ENCODE assay signal across 10 cellular contexts in genomic region chr2:241620419-241620769, GRCh38. TPM values are rescaled to one million over a fixed set of nuclear protein-coding genes. Genes with fewer than 3 reads are reported as not detected.
DNase-seq lines count a peak whose midpoint lies in the region; ATAC-seq and TF ChIP-seq lines count a peak whose summit lies in the region.
"Had no signal": no experiment of that assay in that cellular context is flagged by ENCODE, and none has a peak within 500 bp of the region (broad histone marks: within the 10 kb centered on the region; RNA-seq: fewer than 3 reads in every experiment).

No MANE protein-coding gene starts in this region.

- no peaks in the 10 kb centered on the region for H3K27me3 ChIP-seq in gastroesophageal sphincter

- H3K27ac ChIP-seq in gastroesophageal sphincter: no peak overlapping the region
- H3K27ac ChIP-seq: skin epidermis had no signal

- peaks cover 9% of the 10 kb centered on the region for H3K9me3 Mint-ChIP-seq in activated naive CD4-positive, alpha-beta T cell treated with anti-CD3 and anti-CD28 coated beads for 36 hours
- H3K9me3 Mint-ChIP-seq in type B pancreatic cell: no peaks in the 10 kb centered on the region

- no peak for TF ChIP-seq CTCF in AG10803 (conservative IDR thresholded peaks at IDR 0.05; ENCODE audit: low read length)
- no peak for TF ChIP-seq CTCF in GM10266 (IDR thresholded peaks at IDR 0.05; ENCODE audit: control insufficient read depth, insufficient read depth, low read depth, missing control alignments)
- no peak for TF ChIP-seq CTCF in type B pancreatic cell (conservative IDR thresholded peaks at IDR 0.05)
- TF ChIP-seq CTCF in gastroesophageal sphincter (IDR thresholded peaks at IDR 0.05): no peak

- TF ChIP-seq POLR2A in gastroesophageal sphincter (IDR thresholded peaks at IDR 0.05): no peak

- intact Hi-C loops in activated naive CD4-positive, alpha-beta T cell treated with anti-CD3 and anti-CD28 coated beads for 36 hours (cut with micrococcal nuclease): loop anchor here (1.0 to 2.0 kb wide), 3 partner anchors 16 to 262 kb away; partner anchors contain the start of genes ATG4B and THAP4
- intact Hi-C loops in posterior vena cava (cut with DNase I): no loop called here

- H3K27me3 Mint-ChIP-seq in activated naive CD4-positive, alpha-beta T cell treated with anti-CD3 and anti-CD28 coated beads for 36 hours (ENCODE audit: low read depth): no peaks in the 10 kb centered on the region
- H3K27me3 Mint-ChIP-seq in type B pancreatic cell: no peaks in the 10 kb centered on the region

- 100% methylated on average over 6 of the region's 6 CpGs for WGBS in gastroesophageal sphincter (ENCODE audit: low coverage in 1 of 2), 2 donors

- no peak for TF ChIP-seq EP300 in gastroesophageal sphincter (IDR thresholded peaks at IDR 0.05)

- H3K27ac Mint-ChIP-seq in activated naive CD4-positive, alpha-beta T cell treated with anti-CD3 and anti-CD28 coated beads for 36 hours: peak overlapping the region; percentile 84
- no peak overlapping the region for H3K27ac Mint-ChIP-seq in type B pancreatic cell

- peaks cover 50% of the 10 kb centered on the region for H3K4me1 Mint-ChIP-seq in activated naive CD4-positive, alpha-beta T cell treated with anti-CD3 and anti-CD28 coated beads for 36 hours (ENCODE audit: low read depth)
- peaks cover 9% of the 10 kb centered on the region for H3K4me1 Mint-ChIP-seq in type B pancreatic cell (ENCODE audit: unreplicated experiment)

- H3K4me1 ChIP-seq in gastroesophageal sphincter: peaks cover 0 to 20% (median 4%) of the 10 kb centered on the region in 3 donors

- no peak overlapping the region for H3K4me3 Mint-ChIP-seq in activated naive CD4-positive, alpha-beta T cell treated with anti-CD3 and anti-CD28 coated beads for 36 hours
- no peak overlapping the region for H3K4me3 Mint-ChIP-seq in type B pancreatic cell

- peaks cover 31% of the 10 kb centered on the region for H3K36me3 Mint-ChIP-seq in activated naive CD4-positive, alpha-beta T cell treated with anti-CD3 and anti-CD28 coated beads for 36 hours (ENCODE audit: low read depth)
- H3K36me3 Mint-ChIP-seq in type B pancreatic cell: peaks cover 26% of the 10 kb centered on the region

- no peaks in the 10 kb centered on the region for H3K9me3 ChIP-seq in gastroesophageal sphincter

- CTCF ChIA-PET in activated naive CD4-positive, alpha-beta T cell treated with anti-CD3 and anti-CD28 coated beads for 36 hours (lab: Charles Lee): no interaction called here

- H3K36me3 ChIP-seq in gastroesophageal sphincter: peaks cover 0 to 7% of the 10 kb centered on the region in 2 donors

- H3K4me3 ChIP-seq in AG10803 (ENCODE audit: low read length) (no peak overlapping the region), gastroesophageal sphincter (no peak overlapping the region)
- H3K4me3 ChIP-seq: skin epidermis had no signal

- ATAC-seq in gastroesophageal sphincter: no peak

- peak; percentile 17 for DNase-seq in AG10803 (ENCODE audit: low read depth)
- DNase-seq in MV-4-11 (lab: John Stamatoyannopoulos, UW): peak; percentile 61
- peak; percentile 85 for DNase-seq in activated naive CD4-positive, alpha-beta T cell treated with anti-CD3 and anti-CD28 coated beads for 36 hours
- DNase-seq in posterior vena cava (ENCODE audit: low spot score): peak; percentile 37
- no peak for DNase-seq in GM10266 (ENCODE audit: extremely low spot score)
- no peak for DNase-seq in type B pancreatic cell (ENCODE audit: extremely low spot score, unreplicated experiment)
- no peak for DNase-seq in SKM-1 (lab: John Stamatoyannopoulos, UW; ENCODE audit: unreplicated experiment)
- DNase-seq: aorta had no signal

RNA-seq across cellular contexts. Expression of gene THAP4, which starts 16.6 kb away (rescaled TPM):
- 10 to 100 TPM; 36.4 to 38.8 TPM for total RNA-seq in activated naive CD4-positive, alpha-beta T cell treated with anti-CD3 and anti-CD28 coated beads for 36 hours
- 10 to 100 TPM; 31.2 to 32.1 TPM for total RNA-seq in posterior vena cava
- 51.3 and 53.3 TPM in 2 replicates for total RNA-seq in type B pancreatic cell (ENCODE audit: low replicate concordance)
- total RNA-seq in gastroesophageal sphincter: 10 to 100 TPM; 36.0 to 68.4 (median 43.0) TPM

RNA-seq across cellular contexts. Expression of gene ATG4B, which starts 17.1 kb away (rescaled TPM):
- 10 to 100 TPM; 71.5 to 82.5 TPM for total RNA-seq in activated naive CD4-positive, alpha-beta T cell treated with anti-CD3 and anti-CD28 coated beads for 36 hours
- total RNA-seq in posterior vena cava (10 to 100 TPM; 43.7 to 52.1 TPM), type B pancreatic cell (ENCODE audit: low replicate concordance) (96.5 and 112 TPM in 2 replicates), gastroesophageal sphincter (10 to 100 TPM; 44.2 to 72.1 (median 66.0) TPM)

Comparison
In these comparisons a context has a peak if more than half of its experiments do, and no peak if none do; other contexts are left out.
1. DNase-seq: peak in AG10803 (single experiment), MV-4-11 (single experiment), activated naive CD4-positive, alpha-beta T cell treated with anti-CD3 and anti-CD28 coated beads for 36 hours (single experiment) and posterior vena cava (single experiment); none in GM10266 (single experiment), type B pancreatic cell (single experiment) and SKM-1 (single experiment).